In genomic region chr6:106347219-106347618, GRCh38 we compare ENCODE assay signal across 24 cellular contexts.
"Had no signal": no experiment of that assay in that cellular context is flagged by ENCODE, and none has a peak within 500 bp of the region (broad histone marks: within the 10 kb centered on the region; RNA-seq: fewer than 3 reads in every experiment).

No MANE protein-coding gene starts in this region.

- DNase-seq: activated CD4-positive, alpha-beta T cell treated with anti-CD3 and anti-CD28 coated beads, Interleukin-2, amount 50 U/mL, for 1 hour; activated CD4-positive, CD25-positive, alpha-beta regulatory T cell treated with anti-CD3 and anti-CD28 coated beads, Interleukin-2, amount 50 U/mL, for 72 hours; activated CD8-positive, alpha-beta T cell treated with anti-CD3 and anti-CD28 coated beads, Interleukin-2, amount 10 ng/mL, durations not matched to agents 7 days and 5 days; activated T-cell treated with anti-CD3 and anti-CD28 coated beads, Interleukin-2, amount 50 U/mL, for 1 hour; brain microvascular endothelial cell; central memory CD4-positive, alpha-beta T cell; effector memory CD8-positive, alpha-beta T cell; foreskin melanocyte; immature natural killer cell; left lung; naive B cell; occipital lobe; right lobe of liver; stimulated activated CD4-positive, alpha-beta T cell treated with anti-CD3 and anti-CD28 coated beads, Interleukin-2, amount 100 ng/mL, for 24 hours; stomach; WERI-Rb-1 had no signal

- H3K27ac ChIP-seq: ascending aorta, brain microvascular endothelial cell, left lung, right lobe of liver, skin epidermis, stomach, suprapubic skin, tibial nerve, WERI-Rb-1 had no signal

- ATAC-seq: activated CD8-positive, alpha-beta T cell treated with anti-CD3 and anti-CD28 coated beads, Interleukin-2, amount 10 ng/mL, durations not matched to agents 7 days and 5 days; activated naive CD4-positive, alpha-beta T cell treated with anti-CD3 and anti-CD28 coated beads, Interleukin-2, amount 50 U/mL, for 72 hours; activated T-helper 17 cell treated with anti-CD3 and anti-CD28 coated beads, Interleukin-2, amount 50 U/mL, for 72 hours; effector memory CD8-positive, alpha-beta T cell; esophagus mucosa; left lung; right lobe of liver; stimulated activated memory B cell treated with anti-CD40 and anti-IgM and Interleukin-4, amounts not matched to agents 10 μg/mL and 1 μg/mL and 100 μg/mL, for 72 hours had no signal
